In genomic region chr7:102466097-102466496, GRCh38 we compare ENCODE assay signal across 9 cellular contexts. TPM values are rescaled to one million over a fixed set of nuclear protein-coding genes. Genes with fewer than 3 reads are reported as not detected.
DNase-seq lines count a peak whose midpoint lies in the region; ATAC-seq and TF ChIP-seq lines count a peak whose summit lies in the region.
"Had no signal": no experiment of that assay in that cellular context is flagged by ENCODE, and none has a peak within 500 bp of the region (broad histone marks: within the 10 kb centered on the region; RNA-seq: fewer than 3 reads in every experiment).

No MANE protein-coding gene starts in this region.

- H3K27ac Mint-ChIP-seq in activated T-cell treated with anti-CD3 and anti-CD28 coated beads, Interleukin-2, amount 50 U/mL, for 24 hours, result peak overlapping the region; percentile 55
- no peak overlapping the region for H3K27ac Mint-ChIP-seq in WTC11
- H3K27ac Mint-ChIP-seq in stimulated activated memory B cell treated with anti-CD40 and anti-IgM and Interleukin-4, amounts not matched to agents 10 μg/mL and 1 μg/mL and 100 μg/mL, for 72 hours, result no peak overlapping the region

- H3K9me3 Mint-ChIP-seq in activated T-cell treated with anti-CD3 and anti-CD28 coated beads, Interleukin-2, amount 50 U/mL, for 24 hours, result no peaks in the 10 kb centered on the region
- no peaks in the 10 kb centered on the region for H3K9me3 Mint-ChIP-seq in WTC11
- H3K9me3 Mint-ChIP-seq in stimulated activated memory B cell treated with anti-CD40 and anti-IgM and Interleukin-4, amounts not matched to agents 10 μg/mL and 1 μg/mL and 100 μg/mL, for 72 hours, result no peaks in the 10 kb centered on the region

- H3K27me3 Mint-ChIP-seq in activated T-cell treated with anti-CD3 and anti-CD28 coated beads, Interleukin-2, amount 50 U/mL, for 24 hours, result no peaks in the 10 kb centered on the region
- H3K27me3 Mint-ChIP-seq in WTC11 (ENCODE audit: low read depth), result no peaks in the 10 kb centered on the region
- H3K27me3 Mint-ChIP-seq in stimulated activated memory B cell treated with anti-CD40 and anti-IgM and Interleukin-4, amounts not matched to agents 10 μg/mL and 1 μg/mL and 100 μg/mL, for 72 hours, result no peaks in the 10 kb centered on the region

- H3K4me1 Mint-ChIP-seq in activated T-cell treated with anti-CD3 and anti-CD28 coated beads, Interleukin-2, amount 50 U/mL, for 24 hours (ENCODE audit: low read depth), result peaks cover 36% of the 10 kb centered on the region
- H3K4me1 Mint-ChIP-seq in WTC11, result peaks cover 8% of the 10 kb centered on the region
- H3K4me1 Mint-ChIP-seq in stimulated activated memory B cell treated with anti-CD40 and anti-IgM and Interleukin-4, amounts not matched to agents 10 μg/mL and 1 μg/mL and 100 μg/mL, for 72 hours, result peaks cover 51% of the 10 kb centered on the region

- H3K4me3 Mint-ChIP-seq in activated T-cell treated with anti-CD3 and anti-CD28 coated beads, Interleukin-2, amount 50 U/mL, for 24 hours, result peak overlapping the region; percentile 96
- peak overlapping the region; percentile 78 for H3K4me3 Mint-ChIP-seq in WTC11
- peak overlapping the region; percentile 91 for H3K4me3 Mint-ChIP-seq in stimulated activated memory B cell treated with anti-CD40 and anti-IgM and Interleukin-4, amounts not matched to agents 10 μg/mL and 1 μg/mL and 100 μg/mL, for 72 hours

- POLR2A ChIA-PET in WTC11 (lab: Charles Lee), result no interaction called here

- peak overlapping the region; percentile 86 to 100 for H3K4me3 ChIP-seq in foreskin fibroblast (ENCODE audit: low read depth in 1 of 2, low read length in 2 of 2)

- TF ChIP-seq CTCF in WTC11 (IDR thresholded peaks at IDR 0.05) (no peak), foreskin fibroblast (IDR thresholded peaks at IDR 0.05; ENCODE audit: low read depth, low read length) (no peak)

- no peak for ATAC-seq in WTC11
- ATAC-seq in stimulated activated memory B cell treated with anti-CD40 and anti-IgM and Interleukin-4, amounts not matched to agents 10 μg/mL and 1 μg/mL and 100 μg/mL, for 72 hours, result no peak

- peaks cover 57% of the 10 kb centered on the region for H3K36me3 Mint-ChIP-seq in activated T-cell treated with anti-CD3 and anti-CD28 coated beads, Interleukin-2, amount 50 U/mL, for 24 hours (ENCODE audit: low read depth)
- H3K36me3 Mint-ChIP-seq in WTC11, result no peaks in the 10 kb centered on the region
- H3K36me3 Mint-ChIP-seq in stimulated activated memory B cell treated with anti-CD40 and anti-IgM and Interleukin-4, amounts not matched to agents 10 μg/mL and 1 μg/mL and 100 μg/mL, for 72 hours, result peaks cover 24% of the 10 kb centered on the region

- no peak for DNase-seq in activated T-cell treated with anti-CD3 and anti-CD28 coated beads, Interleukin-2, amount 50 U/mL, for 24 hours
- DNase-seq in activated T-cell treated with anti-CD3 and anti-CD28 coated beads, Interleukin-2, amount 50 U/mL, for 1 hour, result no peak
- DNase-seq in WTC11 (ENCODE audit: low spot score), result no peak
- DNase-seq in foreskin fibroblast, result no peak
- DNase-seq in NCI-H1092 (lab: John Stamatoyannopoulos, UW), result no peak
- no peak for DNase-seq in AG20443 (ENCODE audit: low spot score)
- DNase-seq in NCI-H146 treated with DMSO at 0.1 percent for 48 hours (lab: John Stamatoyannopoulos, UW; ENCODE audit: unreplicated experiment), result no peak
- DNase-seq: NCI-H2081 treated with DMSO at 0.1 percent for 48 hours had no signal

- CTCF ChIA-PET in WTC11 (lab: Charles Lee), result interaction anchor here (0.6 to 3.0 kb wide), 6 partner anchors 11 to 696 kb away, joined by 3 to 14 read pairs (median 5); no protein-coding TSS in a partner anchor

TF ChIP-seq in WTC11, 78 proteins besides CTCF, POLR2A, EP300 and RAD21 (continues in another document):
- no peak for TF ChIP-seq ZNF396 (CRISPR knock-in tag; IDR thresholded peaks at IDR 0.05; ENCODE audit: borderline replicate concordance)
- TF ChIP-seq MYBL2 (CRISPR knock-in tag; IDR thresholded peaks at IDR 0.05), result no peak
- no peak for TF ChIP-seq SMAD3 (CRISPR knock-in tag; IDR thresholded peaks at IDR 0.05; ENCODE audit: borderline replicate concordance)
- no peak for TF ChIP-seq ZNF232 (CRISPR knock-in tag; IDR thresholded peaks at IDR 0.05)
- no peak for TF ChIP-seq ZBTB21 (CRISPR knock-in tag; IDR thresholded peaks at IDR 0.05; ENCODE audit: borderline replicate concordance)
- TF ChIP-seq ARID4B (CRISPR knock-in tag; IDR thresholded peaks at IDR 0.05; ENCODE audit: borderline replicate concordance), result no peak
- no peak for TF ChIP-seq CREM (CRISPR knock-in tag; IDR thresholded peaks at IDR 0.05)
- no peak for TF ChIP-seq NFE2L1 (CRISPR knock-in tag; IDR thresholded peaks at IDR 0.05)
- no peak for TF ChIP-seq ZNF425 (CRISPR knock-in tag; conservative IDR thresholded peaks at IDR 0.05)
- no peak for TF ChIP-seq ZNF219 (CRISPR knock-in tag; IDR thresholded peaks at IDR 0.05; ENCODE audit: borderline replicate concordance)
- no peak for TF ChIP-seq E2F5 (CRISPR knock-in tag; IDR thresholded peaks at IDR 0.05)
- no peak for TF ChIP-seq NFATC4 (CRISPR knock-in tag; IDR thresholded peaks at IDR 0.05)
- TF ChIP-seq CDX4 (CRISPR knock-in tag; IDR thresholded peaks at IDR 0.05; ENCODE audit: borderline replicate concordance), result no peak
- TF ChIP-seq CBFB (CRISPR knock-in tag; IDR thresholded peaks at IDR 0.05; ENCODE audit: low read depth), result no peak
- TF ChIP-seq MXD4 (CRISPR knock-in tag; IDR thresholded peaks at IDR 0.05; ENCODE audit: borderline replicate concordance), result no peak
- TF ChIP-seq NR3C1 (CRISPR knock-in tag; conservative IDR thresholded peaks at IDR 0.05; ENCODE audit: low read depth), result no peak

RNA-seq across cellular contexts. Expression of gene LRWD1, which starts 1.3 kb away (rescaled TPM):
- 37.4 to 41.7 TPM (median 39.6 TPM) in 3 replicates for total RNA-seq in WTC11 (2021)

RNA-seq across cellular contexts. Expression of gene ALKBH4, which starts 1.4 kb away (rescaled TPM):
- total RNA-seq in WTC11 (2021), result 20.4 to 24.8 TPM (median 22.9 TPM) in 3 replicates

RNA-seq across cellular contexts. Expression of gene POLR2J, which starts 12.6 kb away (rescaled TPM):
- total RNA-seq in WTC11 (2021), result 45.9 to 51.7 TPM (median 50.5 TPM) in 3 replicates

RNA-seq across cellular contexts. Expression of gene ORAI2, which starts 32.7 kb away (rescaled TPM):
- total RNA-seq in WTC11 (2021), result 22.2 to 25.9 TPM (median 24.7 TPM) in 3 replicates

RNA-seq across cellular contexts. Expression of gene RASA4B, which starts 51.5 kb away (rescaled TPM):
- 3.6 to 6.2 TPM (median 3.9 TPM) in 3 replicates for total RNA-seq in WTC11 (2021)
